8 cellular contexts compared by ENCODE assay signal in the genomic region with DNA sequence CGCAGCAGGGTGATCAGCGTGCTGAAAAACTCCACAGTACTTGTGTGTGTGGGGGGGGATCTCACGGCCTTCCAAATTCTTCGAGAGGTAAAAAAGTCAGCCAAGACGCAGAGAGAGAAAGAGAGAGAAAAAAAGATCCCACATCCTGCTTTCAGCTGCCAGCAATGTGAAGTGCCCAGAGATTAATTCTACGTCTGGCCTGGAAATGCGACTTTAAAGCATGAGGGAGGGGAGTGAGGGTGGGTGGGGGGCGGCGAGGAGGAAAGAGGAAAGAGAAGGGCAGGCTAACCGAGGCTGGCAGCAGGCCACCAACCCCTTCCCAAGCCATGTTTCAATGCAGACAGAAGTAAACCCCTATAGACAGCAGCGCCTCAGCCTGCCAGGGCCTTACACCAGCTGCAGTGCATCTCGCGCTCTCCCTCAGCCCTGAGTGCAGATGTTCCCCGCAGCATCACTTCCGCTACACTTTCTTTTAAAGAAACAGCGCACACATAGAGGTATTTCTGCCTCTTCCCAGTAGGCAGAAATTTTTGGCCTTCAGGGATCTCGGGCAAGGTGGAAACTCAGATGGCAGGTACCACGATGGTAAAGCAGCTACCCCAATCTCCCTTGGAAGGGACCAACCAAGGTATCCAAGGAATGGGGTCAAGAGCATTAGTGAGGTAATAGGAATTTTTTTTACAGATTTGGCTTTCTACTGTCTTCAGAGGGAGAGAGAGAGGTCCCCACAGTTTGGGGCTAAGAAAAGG.
A peak's percentile ranks its signal among the peaks of the same experiment; 100 is the strongest.
DNase-seq lines count a peak whose midpoint lies in the region; ATAC-seq and TF ChIP-seq lines count a peak whose summit lies in the region.

No MANE protein-coding gene starts in this region.

- H3K9ac ChIP-seq in duodenal mucosa (ENCODE audit: low read depth in 1 of 2, low read length in 2 of 2) (peak overlapping the region; percentile 2 to 56), mucosa of rectum (ENCODE audit: low read depth in 1 of 2, low read length in 2 of 2) (peak overlapping the region; percentile 30 to 71)

- H3K27ac ChIP-seq in duodenal mucosa (ENCODE audit: low read depth, low read length) = peak overlapping the region; percentile 87
- H3K27ac ChIP-seq in mucosa of rectum (ENCODE audit: low read depth in 2 of 2, low read length in 2 of 2) = peak overlapping the region; percentile 88 to 89

- DNase-seq in AG09309 (ENCODE audit: low read depth) = peak; percentile 83
- DNase-seq in activated CD4-positive, alpha-beta T cell treated with anti-CD3 and anti-CD28 coated beads, Interleukin-2, amount 50 U/mL, for 24 hours (ENCODE audit: low read depth in 1 of 2, low spot score in 1 of 2) = peak; percentile 30 to 47
- DNase-seq in stimulated activated naive CD4-positive, alpha-beta T cell (lab: John Stamatoyannopoulos, UW) = peak; percentile 53 to 84 (median 72)
- DNase-seq in NCI-H2107 treated with DMSO at 0.1 percent for 48 hours (lab: John Stamatoyannopoulos, UW; ENCODE audit: unreplicated experiment) = no peak

- peaks cover 23 to 33% of the 10 kb centered on the region in 2 donors for H3K4me1 ChIP-seq in duodenal mucosa (ENCODE audit: control insufficient read depth in 1 of 2, insufficient read depth in 2 of 2, low read length in 2 of 2)
- H3K4me1 ChIP-seq in mucosa of rectum (ENCODE audit: control insufficient read depth in 2 of 2, insufficient read depth in 2 of 2, low read length in 2 of 2) = peaks cover 11 to 17% of the 10 kb centered on the region in 2 donors

- H3K9me3 ChIP-seq in duodenal mucosa (ENCODE audit: control insufficient read depth in 1 of 2, low read length in 2 of 2) (no peaks in the 10 kb centered on the region), mucosa of rectum (ENCODE audit: control insufficient read depth in 2 of 2, low read length in 2 of 2) (no peaks in the 10 kb centered on the region)

- H3K4me3 ChIP-seq in AG09309 (ENCODE audit: control insufficient read depth, low read depth, low read length) (peak overlapping the region; percentile 34), duodenal mucosa (ENCODE audit: low read depth in 1 of 2, low read length in 2 of 2) (peak overlapping the region in 1 of 2 donors; percentile 38), mucosa of rectum (ENCODE audit: low read length in 2 of 2) (peak overlapping the region in 1 of 2 donors; percentile 28)

- peak; percentile 77 for ATAC-seq in GM19372 (IDR thresholded peaks at IDR 0.05; ENCODE audit: low read depth, unreplicated experiment)
- peak; percentile 70 for ATAC-seq in HG03565 (IDR thresholded peaks at IDR 0.05; ENCODE audit: unreplicated experiment)

- TF ChIP-seq CTCF in AG09309 (IDR thresholded peaks at IDR 0.05; ENCODE audit: control insufficient read depth, insufficient read depth, low read depth, low read length, missing control alignments) = no peak

- H3K27me3 ChIP-seq in duodenal mucosa (ENCODE audit: control insufficient read depth in 1 of 2, insufficient read depth in 2 of 2, low read length in 2 of 2) (no peaks in the 10 kb centered on the region), mucosa of rectum (ENCODE audit: control insufficient read depth in 2 of 2, insufficient read depth in 2 of 2, low read length in 2 of 2) (no peaks in the 10 kb centered on the region)

- no peaks in the 10 kb centered on the region for H3K36me3 ChIP-seq in duodenal mucosa (ENCODE audit: control insufficient read depth in 1 of 2, insufficient read depth in 2 of 2, low read length in 2 of 2)
- H3K36me3 ChIP-seq in mucosa of rectum (ENCODE audit: control insufficient read depth in 2 of 2, insufficient read depth in 2 of 2, low read length in 2 of 2) = peaks cover 0 to 6% of the 10 kb centered on the region in 2 donors
